ENCODE assay signal across 8 cellular contexts in the genomic region with DNA sequence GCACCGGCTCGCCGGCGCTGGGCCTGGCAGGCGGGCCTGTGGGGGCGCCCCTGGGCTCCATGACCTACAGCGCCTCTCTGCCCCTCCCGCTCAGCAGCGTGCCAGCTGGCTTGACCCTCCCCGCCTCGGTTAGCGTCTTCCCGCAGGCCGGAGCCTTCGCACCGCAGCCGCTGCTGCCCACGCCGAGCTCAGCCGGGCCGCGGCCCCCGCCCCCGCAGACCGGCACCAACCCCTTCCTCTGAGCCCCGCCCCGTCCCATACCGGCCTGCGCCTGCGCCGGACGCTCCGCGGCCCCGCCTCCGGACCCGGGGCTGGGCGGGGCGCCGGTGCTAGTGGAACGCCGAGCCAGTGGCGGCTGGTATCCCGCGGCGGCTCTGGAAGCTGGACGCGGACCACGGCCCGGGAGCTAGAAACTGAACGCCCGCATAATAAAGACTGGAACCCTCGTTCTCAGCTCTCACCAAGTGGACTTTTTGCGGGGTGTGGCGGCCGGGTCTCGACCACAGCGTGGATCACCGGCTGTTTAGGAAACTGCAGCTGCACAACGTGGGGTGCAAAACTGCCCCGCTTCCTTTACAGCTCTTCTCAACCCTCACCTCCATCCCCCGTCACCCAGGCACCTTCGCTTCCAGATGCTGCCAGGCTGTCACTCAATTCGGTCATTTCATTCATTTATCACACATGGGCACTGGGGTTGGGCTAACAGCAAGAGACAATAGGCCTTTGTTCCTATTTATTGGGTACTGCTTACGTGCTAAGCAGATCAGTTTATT. TPM values are rescaled to one million over a fixed set of nuclear protein-coding genes. Genes with fewer than 3 reads are reported as not detected.
A peak's percentile ranks its signal among the peaks of the same experiment; 100 is the strongest.
DNase-seq lines count a peak whose midpoint lies in the region; TF ChIP-seq lines count a peak whose summit lies in the region.

No MANE protein-coding gene starts in this region.

- H3K9ac ChIP-seq in OCI-LY1 (ENCODE audit: low read length), result peak overlapping the region; percentile 52; the same call in 1 of the 2 replicates
- H3K9ac ChIP-seq in mucosa of stomach (ENCODE audit: low read length), result peak overlapping the region; percentile 74

- H3K27me3 Mint-ChIP-seq in Caco-2 (ENCODE audit: insufficient read depth, unreplicated experiment), result no peaks in the 10 kb centered on the region

- H3K79me2 ChIP-seq in OCI-LY1 (ENCODE audit: insufficient read depth, low read length), result no peaks in the 10 kb centered on the region

- TF ChIP-seq CTCF in Caco-2 (IDR thresholded peaks at IDR 0.05; ENCODE audit: insufficient read depth in 1 of 2, low read depth in 1 of 2, low read length in 1 of 2, severe bottlenecking in 1 of 2, unreplicated experiment in 1 of 2) (peak; percentile 41 to 57), GM20000 (IDR thresholded peaks at IDR 0.05; ENCODE audit: extremely low read depth, missing control alignments) (no peak), OCI-LY1 (IDR thresholded peaks at IDR 0.05; ENCODE audit: low read length) (peak; percentile 35; the same call in 1 of the 2 replicates)

- H3K27me3 ChIP-seq in Caco-2 (replicated peaks; ENCODE audit: control insufficient read depth, insufficient read depth, low read length) (no peaks in the 10 kb centered on the region), OCI-LY1 (ENCODE audit: insufficient read depth, low read length) (peaks cover 8% of the 10 kb centered on the region; the same call in 1 of the 2 replicates), mucosa of stomach (ENCODE audit: control insufficient read depth, insufficient read depth, low read length) (peaks cover 3% of the 10 kb centered on the region)

- POLR2A ChIA-PET in Caco-2 (lab: Charles Lee), result interaction anchor here (0.5 to 2.5 kb wide), 24 partner anchors 9 to 662 kb away, joined by 3 to 20 read pairs (median 6); a partner anchor contains a TSS

- peak overlapping the region; percentile 90 for H3K4me2 ChIP-seq in OCI-LY1 (ENCODE audit: low read length)

- peaks cover 52% of the 10 kb centered on the region for H3K36me3 Mint-ChIP-seq in Caco-2 (ENCODE audit: insufficient read depth, unreplicated experiment)

- H3K4me3 Mint-ChIP-seq in Caco-2 (ENCODE audit: unreplicated experiment), result peak overlapping the region; percentile 77

- peaks cover 66% of the 10 kb centered on the region for H3K4me1 ChIP-seq in Caco-2
- H3K4me1 ChIP-seq in OCI-LY1 (ENCODE audit: insufficient read depth, low read length, severe bottlenecking), result peaks cover 11% of the 10 kb centered on the region
- H3K4me1 ChIP-seq in mucosa of stomach (ENCODE audit: control insufficient read depth, insufficient read depth, low read length), result peaks cover 98% of the 10 kb centered on the region

- H3K4me3 ChIP-seq in Caco-2 (ENCODE audit: low read depth, low read length) (peak overlapping the region; percentile 45), OCI-LY1 (ENCODE audit: low read depth, low read length, poor library complexity, severe bottlenecking) (peak overlapping the region; percentile 67), mucosa of stomach (ENCODE audit: low read length) (peak overlapping the region; percentile 38)

- no peaks in the 10 kb centered on the region for H3K9me3 Mint-ChIP-seq in Caco-2 (ENCODE audit: unreplicated experiment)

- peaks cover 69% of the 10 kb centered on the region for H3K4me1 Mint-ChIP-seq in Caco-2 (ENCODE audit: low read depth, unreplicated experiment)

- peak overlapping the region; percentile 39 for H3K27ac Mint-ChIP-seq in Caco-2 (ENCODE audit: unreplicated experiment)

- H3F3A ChIP-seq in OCI-LY1 (ENCODE audit: insufficient read depth, low read length), result no peaks in the 10 kb centered on the region

- intact Hi-C loops in Caco-2 (cut with micrococcal nuclease; ENCODE audit: unreplicated experiment), result loop anchor here (1.0 to 10.0 kb wide), 3 partner anchors 10 to 243 kb away; a partner anchor contains a TSS

- no peaks in the 10 kb centered on the region for H4K20me1 ChIP-seq in OCI-LY1 (ENCODE audit: insufficient read depth, low read length)

- peak overlapping the region; percentile 50 for H2AFZ ChIP-seq in OCI-LY1 (ENCODE audit: low read length)

- no peak overlapping the region for H3K27ac ChIP-seq in OCI-LY1 (ENCODE audit: low read depth, low read length, poor library complexity, severe bottlenecking)

- H3K9me3 ChIP-seq in Caco-2 (no peaks in the 10 kb centered on the region), OCI-LY1 (ENCODE audit: low read length) (no peaks in the 10 kb centered on the region), mucosa of stomach (ENCODE audit: control insufficient read depth, low read length) (no peaks in the 10 kb centered on the region)

- TF ChIP-seq POLR2A in erythroblast (IDR thresholded peaks at IDR 0.05; ENCODE audit: low read length), result peak; percentile 24

- CTCF ChIA-PET in Caco-2 (lab: Charles Lee), result interaction anchor here (0.6 to 3.2 kb wide), 27 partner anchors 9 to 454 kb away, joined by 3 to 35 read pairs (median 5); a partner anchor contains a TSS

- H3K36me3 ChIP-seq in Caco-2 (ENCODE audit: control insufficient read depth, insufficient read depth, low read length) (no peaks in the 10 kb centered on the region), OCI-LY1 (ENCODE audit: insufficient read depth, low read length) (no peaks in the 10 kb centered on the region), mucosa of stomach (ENCODE audit: control insufficient read depth, insufficient read depth, low read length) (peaks cover 29% of the 10 kb centered on the region)

- DNase-seq in Caco-2, result peak; percentile 94 to 100
- peak; percentile 99 for DNase-seq in GM20000 (ENCODE audit: low spot score)
- DNase-seq in HT-29 (ENCODE audit: low spot score), result peak; percentile 84
- DNase-seq in activated T-cell treated with anti-CD3 and anti-CD28 coated beads for 48 hours (ENCODE audit: low read depth), result peak; percentile 84
- DNase-seq in erythroblast (lab: John Stamatoyannopoulos, UW), result peak; percentile 81 to 88
- DNase-seq in stimulated activated CD8-positive, alpha-beta memory T cell treated with anti-CD3 and anti-CD28 coated beads, Interleukin-4, amount 100 ng/mL, for 48 hours, result peak; percentile 89

- no peaks in the 10 kb centered on the region for H3K9me2 ChIP-seq in OCI-LY1 (ENCODE audit: low read depth, low read length)

- BruUV-seq in Caco-2 (replicated peaks; lab: Mats Ljungman, UMichigan), result TSS peak; percentile 65

RNA-seq across cellular contexts. Expression of a gene that starts 4.9 kb away (rescaled TPM):
- total RNA-seq in Caco-2 (2022), result 149 and 176 TPM in 2 replicates
- 37.5 and 44.9 TPM in 2 replicates for total RNA-seq in HT-29 (2014; rRNA removed; shearing (Covaris generic))

RNA-seq across cellular contexts. Expression of a gene that starts 9.6 kb away (rescaled TPM):
- total RNA-seq in Caco-2 (2022), result 49.4 and 53.2 TPM in 2 replicates
- total RNA-seq in HT-29 (2014; rRNA removed; shearing (Covaris generic)), result 25.6 and 25.8 TPM in 2 replicates

RNA-seq across cellular contexts. Expression of a gene that starts 18.4 kb away (rescaled TPM):
- 1.4 and 1.6 TPM in 2 replicates for total RNA-seq in Caco-2 (2022)
- 0.05 and 0.57 TPM in 2 replicates for total RNA-seq in HT-29 (2014; rRNA removed; shearing (Covaris generic))

RNA-seq across cellular contexts. Expression of a gene that starts 33.9 kb away (rescaled TPM):
- total RNA-seq in Caco-2 (2022), result 1.3 and 2.7 TPM in 2 replicates
- total RNA-seq in HT-29 (2014; rRNA removed; shearing (Covaris generic)), result not detected in 2 replicates
